15 cellular contexts compared by ENCODE assay signal in the genomic region with DNA sequence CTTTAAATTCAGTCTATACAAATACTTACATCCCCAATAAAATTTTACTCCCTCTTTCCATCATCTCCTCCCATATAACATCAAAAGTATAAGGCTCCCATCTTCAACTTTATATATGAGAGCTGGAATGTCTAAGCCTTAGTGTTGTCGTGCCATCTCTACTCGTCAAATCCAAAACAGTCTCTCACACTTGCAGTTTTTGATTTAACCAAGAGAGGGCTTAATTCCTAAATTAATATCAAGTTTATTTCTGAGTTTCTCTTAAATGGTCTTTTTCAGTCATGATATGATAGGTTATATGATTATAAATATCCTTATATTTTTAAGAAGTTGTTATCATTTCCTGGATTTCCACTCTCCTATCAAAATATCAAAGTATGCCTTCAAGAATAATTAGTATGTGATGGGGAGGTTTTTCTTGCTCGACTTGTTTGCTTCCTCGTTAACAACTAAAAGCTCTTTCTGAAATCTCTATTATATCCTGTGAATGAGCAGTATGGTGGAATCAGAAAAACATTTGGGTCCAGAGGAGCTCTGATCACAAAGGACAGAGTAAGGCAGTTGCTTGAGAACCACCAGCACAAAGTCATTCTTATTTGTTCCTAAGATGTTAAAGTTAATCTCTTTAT. TPM values are rescaled to one million over a fixed set of nuclear protein-coding genes. Genes with fewer than 3 reads are reported as not detected.
DNase-seq lines count a peak whose midpoint lies in the region; ATAC-seq and TF ChIP-seq lines count a peak whose summit lies in the region.
"Had no signal": no experiment of that assay in that cellular context is flagged by ENCODE, and none has a peak within 500 bp of the region (broad histone marks: within the 10 kb centered on the region; RNA-seq: fewer than 3 reads in every experiment).

No MANE protein-coding gene starts in this region.

- H3K9me3 ChIP-seq in Panc1 (ENCODE audit: control insufficient read depth, insufficient read depth, low read depth, low read length), result no peaks in the 10 kb centered on the region
- H3K9me3 ChIP-seq in MM.1S (replicated peaks; ENCODE audit: insufficient read depth, low read length), result no peaks in the 10 kb centered on the region
- H3K9me3 ChIP-seq: gastrocnemius medialis had no signal

- POLR2A ChIA-PET in Panc1 (lab: Charles Lee), result interaction anchor here (0.6 kb wide), 1 partner anchor 189 kb away, joined by 3 read pairs; no protein-coding TSS in a partner anchor

- H3K9ac ChIP-seq in MM.1S (ENCODE audit: low read length), result no peak overlapping the region

- no peak overlapping the region for H3K4me3 ChIP-seq in Panc1 (ENCODE audit: low read depth in 2 of 2, low read length in 2 of 2)
- no peak overlapping the region for H3K4me3 ChIP-seq in fibroblast of mammary gland (ENCODE audit: control insufficient read depth, low read depth, low read length)
- no peak overlapping the region for H3K4me3 ChIP-seq in MM.1S (ENCODE audit: low read length)
- H3K4me3 ChIP-seq: gastrocnemius medialis, K562 had no signal

- H2AFZ ChIP-seq in MM.1S (ENCODE audit: low read length), result no peak overlapping the region

- no peaks in the 10 kb centered on the region for H4K20me1 ChIP-seq in MM.1S (ENCODE audit: insufficient read depth, low read length)

- no peak overlapping the region for H3K27ac ChIP-seq in Panc1 (ENCODE audit: low read length)
- no peak overlapping the region for H3K27ac ChIP-seq in MM.1S (ENCODE audit: low read length)
- H3K27ac ChIP-seq: gastrocnemius medialis had no signal

- TF ChIP-seq CTCF in Panc1 (IDR thresholded peaks at IDR 0.05) (peak; percentile 42; the same call in 1 of the 2 replicates), fibroblast of mammary gland (conservative IDR thresholded peaks at IDR 0.05; ENCODE audit: control insufficient read depth, insufficient read depth, low read depth, low read length) (peak; percentile 44), MM.1S (IDR thresholded peaks at IDR 0.05; ENCODE audit: low read length) (no peak)

- H3K27me3 ChIP-seq in Panc1 (ENCODE audit: control insufficient read depth, insufficient read depth, low read length) (no peaks in the 10 kb centered on the region), MM.1S (replicated peaks; ENCODE audit: insufficient read depth, low read length) (no peaks in the 10 kb centered on the region)
- H3K27me3 ChIP-seq: gastrocnemius medialis had no signal

- no peaks in the 10 kb centered on the region for H3K9me2 ChIP-seq in MM.1S (replicated peaks; ENCODE audit: insufficient read depth, low read length)

- no peaks in the 10 kb centered on the region for H3K36me3 ChIP-seq in Panc1 (ENCODE audit: control insufficient read depth, insufficient read depth, low read length)
- no peaks in the 10 kb centered on the region for H3K36me3 ChIP-seq in MM.1S (replicated peaks; ENCODE audit: insufficient read depth, low read length)
- H3K36me3 ChIP-seq: gastrocnemius medialis had no signal

- no peak overlapping the region for H3K4me2 ChIP-seq in MM.1S (ENCODE audit: low read depth, low read length)

- DNase-seq in DMS53 (lab: John Stamatoyannopoulos, UW) (peak; percentile 17), DMS53 treated with DMSO at 0.1 percent for 48 hours (lab: John Stamatoyannopoulos, UW; ENCODE audit: unreplicated experiment) (no peak), Panc1 (ENCODE audit: low read depth, low spot score) (no peak), fibroblast of mammary gland (ENCODE audit: low read depth) (peak; percentile 37), renal cortical epithelial cell (ENCODE audit: low read depth) (peak; percentile 20), HPDE6-E6E7 (ENCODE audit: extremely low spot score) (no peak), MM.1S (no peak)
- DNase-seq in effector CD4-positive, alpha-beta T cell, result no peak
- DNase-seq: 8988T; activated naive CD8-positive, alpha-beta T cell treated with anti-CD3 and anti-CD28 coated beads, Interleukin-2, amount 50 U/mL, for 24 hours; gastrocnemius medialis; NCI-H446 treated with DMSO at 0.1 percent for 48 hours; right cardiac atrium had no signal

- in situ Hi-C loops in Panc1 (cut with HindIII; ENCODE audit: low pct_unique_long_range_greater_than_20kb, low sequenced_read_pairs), result no loop called here

- no TSS peak for BruUV-seq in Panc1 (replicated peaks; lab: Mats Ljungman, UMichigan)

- no peaks in the 10 kb centered on the region for H3F3A ChIP-seq in MM.1S (ENCODE audit: insufficient read depth, low read length)

- H3K79me2 ChIP-seq in MM.1S (ENCODE audit: low read length), result no peaks in the 10 kb centered on the region

- H3K4me1 ChIP-seq in Panc1 (ENCODE audit: control insufficient read depth, insufficient read depth, low read length) (no peaks in the 10 kb centered on the region), MM.1S (ENCODE audit: low read length) (no peaks in the 10 kb centered on the region)
- H3K4me1 ChIP-seq: gastrocnemius medialis had no signal

- intact Hi-C loops in Panc1 (cut with micrococcal nuclease; ENCODE audit: unreplicated experiment), result no loop called here

- CTCF ChIA-PET in Panc1 (lab: Charles Lee), result no interaction called here

- no peak for ATAC-seq in Panc1
- ATAC-seq: activated naive CD8-positive, alpha-beta T cell treated with anti-CD3 and anti-CD28 coated beads, Interleukin-2, amount 50 U/mL, for 24 hours; gastrocnemius medialis; K562; right cardiac atrium had no signal

RNA-seq across cellular contexts. Expression of gene LIPK, which starts 12.5 kb away (rescaled TPM):
- total RNA-seq in Panc1 (2021; ENCODE audit: unreplicated experiment) (not detected), renal cortical epithelial cell (not detected in 2 replicates)
- polyA plus RNA-seq in Panc1 (2012; ENCODE audit: insufficient read length), result not detected
- total RNA-seq: gastrocnemius medialis, H1, K562, right cardiac atrium had no signal
- polyA plus RNA-seq: H1, K562, right cardiac atrium had no signal

RNA-seq across cellular contexts. Expression of gene LIPF, which starts 29.3 kb away (rescaled TPM):
- total RNA-seq in Panc1 (2021; ENCODE audit: unreplicated experiment) (not detected), renal cortical epithelial cell (not detected in 2 replicates)
- polyA plus RNA-seq in Panc1 (2012; ENCODE audit: insufficient read length), result not detected
- total RNA-seq: H1, K562, right cardiac atrium had no signal
- polyA plus RNA-seq: H1, K562 had no signal

Comparison
In these comparisons a context has a peak if more than half of its experiments do, and no peak if none do; other contexts are left out.
1. DNase-seq: peak in DMS53 (single experiment), fibroblast of mammary gland (single experiment) and renal cortical epithelial cell (single experiment); none in DMS53 treated with DMSO at 0.1 percent for 48 hours (single experiment), Panc1 (single experiment), effector CD4-positive, alpha-beta T cell (single experiment), HPDE6-E6E7 (single experiment) and MM.1S (single experiment).